1 cellular context compared by ENCODE assay signal in the genomic region with DNA sequence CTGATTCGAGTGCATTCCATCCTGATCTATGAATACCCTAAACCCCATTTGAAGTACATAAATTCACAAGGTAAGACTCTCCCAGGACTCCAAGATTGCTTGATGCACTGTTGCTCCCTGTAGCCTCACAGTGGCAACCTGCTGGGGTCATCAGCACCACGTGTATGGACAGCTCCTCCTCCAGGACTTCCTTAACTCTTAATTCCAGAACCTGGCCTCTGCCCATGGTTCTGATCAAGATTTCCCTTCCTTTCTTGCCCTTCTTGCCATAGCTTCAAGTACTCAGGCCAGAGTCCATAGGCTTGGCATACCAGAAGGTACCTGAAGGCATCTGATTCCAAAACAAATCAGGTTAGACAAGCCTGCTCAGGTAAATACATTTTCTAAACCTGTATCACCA.
TF ChIP-seq lines count a peak whose summit lies in the region.

No MANE protein-coding gene starts in this region.

TF ChIP-seq in H1, 55 proteins besides CTCF, POLR2A, EP300 and RAD21 (continued from another document):
- TF ChIP-seq, protein P1, sequence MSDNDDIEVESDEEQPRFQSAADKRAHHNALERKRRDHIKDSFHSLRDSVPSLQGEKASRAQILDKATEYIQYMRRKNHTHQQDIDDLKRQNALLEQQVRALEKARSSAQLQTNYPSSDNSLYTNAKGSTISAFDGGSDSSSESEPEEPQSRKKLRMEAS (IDR thresholded peaks at IDR 0.05) = peak; percentile 78
- TF ChIP-seq CHD1 (IDR thresholded peaks at IDR 0.05; ENCODE audit: low read depth, low read length) = no peak
- peak; percentile 94 for TF ChIP-seq TAF7 (optimal IDR thresholded peaks at IDR 0.05; ENCODE audit: borderline replicate concordance, low read depth, low read length)
- TF ChIP-seq SP4 (IDR thresholded peaks at IDR 0.05; ENCODE audit: low read length) = no peak
